8 cellular contexts compared by ENCODE assay signal in genomic region chr9:6014668-6015270, GRCh38. TPM values are rescaled to one million over a fixed set of nuclear protein-coding genes. Genes with fewer than 3 reads are reported as not detected.
DNase-seq lines count a peak whose midpoint lies in the region; ATAC-seq, FAIRE-seq and TF ChIP-seq lines count a peak whose summit lies in the region.

No MANE protein-coding gene starts in this region.

- intact Hi-C loops in posterior vena cava (cut with DNase I), result no loop called here

- peak; percentile 46 for DNase-seq in AG10803 (ENCODE audit: low read depth)
- DNase-seq in HTR-8/SVneo (ENCODE audit: insufficient read length, low spot score), result peak; percentile 10
- peak; percentile 61 for DNase-seq in adipocyte (ENCODE audit: low read depth)
- DNase-seq in iPS DF 6.9 (ENCODE audit: low read depth, low spot score), result no peak
- DNase-seq in small intestine, result peak; percentile 73
- no peak for DNase-seq in NCI-H510A treated with DMSO at 0.1 percent for 48 hours (lab: John Stamatoyannopoulos, UW)
- DNase-seq in posterior vena cava (ENCODE audit: low spot score), result no peak

- H3K4me3 ChIP-seq in AG10803 (ENCODE audit: low read length), result peak overlapping the region; percentile 61
- peak overlapping the region; percentile 99 for H3K4me3 ChIP-seq in adipocyte (ENCODE audit: low read length)
- H3K4me3 ChIP-seq in iPS DF 6.9 (ENCODE audit: low read length), result peak overlapping the region; percentile 90; the same call in 1 of the 2 replicates
- peak overlapping the region; percentile 57 to 58 for H3K4me3 ChIP-seq in small intestine (ENCODE audit: low read depth in 1 of 2, low read length in 2 of 2)

- H3K9ac ChIP-seq in adipocyte (ENCODE audit: low read length), result peak overlapping the region; percentile 92

- H3K27ac ChIP-seq in iPS DF 6.9 (ENCODE audit: low read length), result no peak overlapping the region
- peak overlapping the region; percentile 65 to 91 for H3K27ac ChIP-seq in small intestine (ENCODE audit: low read depth in 1 of 2, low read length in 1 of 2)

- WGBS in iPS DF 6.9 (ENCODE audit: insufficient coverage, insufficient read length), result no CpG with 5 or more reads among the region's 9 CpGs
- WGBS in small intestine, 3 donors, result 20 to 27% (median 21%) methylated on average over 9 of the region's 9 CpGs

- no peaks in the 10 kb centered on the region for H3K27me3 ChIP-seq in adipocyte (replicated peaks; ENCODE audit: control insufficient read depth, insufficient read depth, low read length)
- H3K27me3 ChIP-seq in iPS DF 6.9 (ENCODE audit: control insufficient read depth, insufficient read depth, low read length), result no peaks in the 10 kb centered on the region
- no peaks in the 10 kb centered on the region for H3K27me3 ChIP-seq in small intestine (ENCODE audit: control insufficient read depth in 2 of 2, insufficient read depth in 2 of 2, low read length in 2 of 2)

- peaks cover 12% of the 10 kb centered on the region for H3K36me3 ChIP-seq in adipocyte (ENCODE audit: control insufficient read depth, insufficient read depth, low read length, severe bottlenecking)
- peaks cover 2% of the 10 kb centered on the region; the same call in 1 of the 2 replicates for H3K36me3 ChIP-seq in iPS DF 6.9 (ENCODE audit: control insufficient read depth, insufficient read depth, low read length)
- H3K36me3 ChIP-seq in small intestine (ENCODE audit: control insufficient read depth in 2 of 2, insufficient read depth in 2 of 2, low read length in 2 of 2), result no peaks in the 10 kb centered on the region

- no peak for TF ChIP-seq CTCF in AG10803 (conservative IDR thresholded peaks at IDR 0.05; ENCODE audit: low read length)

- H3K4me1 ChIP-seq in adipocyte (ENCODE audit: control insufficient read depth, insufficient read depth, low read length) (peaks cover 9% of the 10 kb centered on the region), iPS DF 6.9 (ENCODE audit: control insufficient read depth, insufficient read depth, low read length) (no peaks in the 10 kb centered on the region), small intestine (ENCODE audit: control insufficient read depth in 2 of 2, insufficient read depth in 1 of 2, low read depth in 1 of 2, low read length in 1 of 2) (peaks cover 0 to 6% of the 10 kb centered on the region in 2 donors)

- ATAC-seq in GM21367 (IDR thresholded peaks at IDR 0.05; ENCODE audit: unreplicated experiment), result no peak

- FAIRE-seq in HTR-8/SVneo (lab: Jason Lieb, UNC) (no peak), small intestine (lab: Jason Lieb, UNC) (no peak)

- H3K9me3 ChIP-seq in adipocyte (ENCODE audit: control insufficient read depth, low read length) (no peaks in the 10 kb centered on the region), iPS DF 6.9 (ENCODE audit: control insufficient read depth, insufficient read depth, low read length) (no peaks in the 10 kb centered on the region), small intestine (ENCODE audit: control insufficient read depth, low read depth) (no peaks in the 10 kb centered on the region)

RNA-seq across cellular contexts. Expression of gene RANBP6, which starts 0.7 kb away (rescaled TPM):
- polyA plus RNA-seq in small intestine, result 1 to 10 TPM; 2.7 to 5.9 (median 3.4) TPM
- 10 to 100 TPM; 14.0 to 15.9 TPM for total RNA-seq in posterior vena cava

Comparison
In these comparisons a context has a peak if more than half of its experiments do, and no peak if none do; other contexts are left out.
1. DNase-seq: peak in AG10803 (single experiment), HTR-8/SVneo (single experiment), adipocyte (single experiment) and small intestine (single experiment); none in iPS DF 6.9 (single experiment), NCI-H510A treated with DMSO at 0.1 percent for 48 hours (single experiment) and posterior vena cava (single experiment).
2. Peak in every context shown above with its lines, with median percentiles within 50 percentile points of each other: H3K4me3 ChIP-seq.